In the genomic region with DNA sequence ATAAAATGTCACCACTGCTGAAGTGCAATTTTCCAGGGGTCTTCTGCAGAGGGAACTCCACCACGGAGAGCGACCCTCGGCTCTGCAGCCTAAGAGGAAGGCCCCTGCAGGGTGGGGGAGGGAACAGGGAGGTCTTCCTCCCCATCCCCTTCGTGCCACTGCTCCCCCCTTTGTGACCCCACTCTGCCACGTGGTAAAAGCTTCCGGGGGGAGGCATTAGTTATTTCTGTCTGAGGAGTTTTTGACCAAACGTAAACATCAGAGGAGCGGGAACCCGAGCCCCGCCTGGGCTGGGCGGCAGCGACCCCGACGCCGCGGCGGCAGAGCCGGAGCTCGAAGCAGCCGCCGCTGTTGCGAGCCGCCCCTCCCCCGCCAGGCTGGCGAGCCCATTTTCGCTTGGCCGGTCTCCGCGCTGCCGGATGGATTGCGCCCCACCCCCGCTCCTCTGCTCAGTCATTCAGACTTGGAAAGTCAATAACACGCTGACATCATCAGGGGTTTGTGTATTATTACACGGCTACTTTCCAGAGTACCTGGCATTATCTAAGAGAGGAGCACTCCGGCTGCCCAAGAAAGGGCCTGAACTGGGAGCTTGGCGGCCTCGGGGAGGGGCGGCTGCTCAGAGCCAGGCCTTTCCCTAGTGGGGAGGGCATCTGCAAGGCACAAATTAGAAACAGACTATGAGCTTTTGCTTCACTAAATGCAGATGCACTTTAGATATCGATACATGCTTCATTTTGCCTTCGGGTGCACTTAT, we compare ENCODE assay signal across 1 cellular context.
TF ChIP-seq lines count a peak whose summit lies in the region.

No MANE protein-coding gene starts in this region.

TF ChIP-seq in H1, 55 proteins besides CTCF, POLR2A, EP300 and RAD21 (continued from another document):
- TF ChIP-seq FOSL1 (IDR thresholded peaks at IDR 0.05; ENCODE audit: insufficient read depth, low read depth, low read length): no peak
